Comparison of ENCODE assay signal across 8 cellular contexts in the genomic region with DNA sequence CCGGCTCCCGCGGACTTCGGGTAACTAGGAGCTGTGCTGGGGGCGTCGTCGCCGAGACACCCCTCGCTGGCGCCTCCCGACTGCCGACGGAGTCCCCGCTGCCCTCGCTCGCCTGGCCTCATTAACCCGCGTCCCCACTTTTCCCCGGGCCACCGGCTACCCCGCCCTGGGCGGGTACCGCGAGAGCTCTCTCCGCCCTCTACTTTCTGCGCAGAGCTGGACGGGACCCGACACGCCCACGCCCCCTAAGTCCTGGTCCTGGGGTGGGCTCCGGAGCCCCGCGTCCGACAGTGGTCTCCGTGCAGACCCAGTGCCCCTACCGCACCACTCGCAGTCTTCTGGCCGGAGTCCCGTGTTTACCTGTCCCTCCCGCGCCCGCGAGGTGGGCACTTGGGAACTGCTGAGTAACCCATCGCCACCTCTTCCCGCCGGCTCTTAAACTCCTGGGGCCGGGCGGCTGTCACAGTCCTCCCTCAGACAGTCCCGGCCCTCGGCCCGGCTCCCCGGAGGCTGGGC. TPM values are rescaled to one million over a fixed set of nuclear protein-coding genes. Genes with fewer than 3 reads are reported as not detected.
DNase-seq lines count a peak whose midpoint lies in the region; ATAC-seq and TF ChIP-seq lines count a peak whose summit lies in the region.

No MANE protein-coding gene starts in this region.

- H3K27ac ChIP-seq in HL-60 (replicated peaks) = peak overlapping the region; percentile 80
- H3K27ac ChIP-seq in RWPE1 = peak overlapping the region; percentile 99
- H3K27ac ChIP-seq in cardiac muscle cell = peak overlapping the region; percentile 54
- peak overlapping the region; percentile 59 for H3K27ac ChIP-seq in psoas muscle

- 1% methylated on average over 36 to 52 of the region's 52 CpGs for WGBS in psoas muscle, 3 donors

- H3K27ac Mint-ChIP-seq in activated naive CD4-positive, alpha-beta T cell treated with anti-CD3 and anti-CD28 coated beads for 36 hours = peak overlapping the region; percentile 99

- DNase-seq in GM10266 (ENCODE audit: extremely low spot score) (peak; percentile 78), HL-60 (ENCODE audit: low read depth in 1 of 2, low spot score in 1 of 2) (peak in 1 of 2 experiments; percentile 74), RWPE1 (ENCODE audit: low spot score) (no peak), cardiac muscle cell (ENCODE audit: low read depth in 1 of 2, low spot score in 1 of 2) (peak; percentile 61 to 77), psoas muscle (no peak), HCEC 1CT (no peak)
- DNase-seq in activated naive CD4-positive, alpha-beta T cell treated with anti-CD3 and anti-CD28 coated beads for 36 hours = peak; percentile 80

- peaks cover 43% of the 10 kb centered on the region for H3K4me1 Mint-ChIP-seq in activated naive CD4-positive, alpha-beta T cell treated with anti-CD3 and anti-CD28 coated beads for 36 hours (ENCODE audit: low read depth)

- H3K9me3 Mint-ChIP-seq in activated naive CD4-positive, alpha-beta T cell treated with anti-CD3 and anti-CD28 coated beads for 36 hours = no peaks in the 10 kb centered on the region

- intact Hi-C loops in activated naive CD4-positive, alpha-beta T cell treated with anti-CD3 and anti-CD28 coated beads for 36 hours (cut with micrococcal nuclease) = loop anchor here (2.0 to 10.0 kb wide), 4 partner anchors 36 to 838 kb away; a partner anchor contains a TSS
- intact Hi-C loops in psoas muscle (cut with DNase I) = loop anchor here (1.0 to 10.0 kb wide), 3 partner anchors 24 to 388 kb away; a partner anchor contains a TSS

- H3K36me3 ChIP-seq in cardiac muscle cell = peaks cover 14% of the 10 kb centered on the region
- H3K36me3 ChIP-seq in psoas muscle (ENCODE audit: insufficient read depth in 1 of 2, low read depth in 1 of 2) = peaks cover 0 to 36% of the 10 kb centered on the region in 2 donors

- H3K4me3 Mint-ChIP-seq in activated naive CD4-positive, alpha-beta T cell treated with anti-CD3 and anti-CD28 coated beads for 36 hours = peak overlapping the region; percentile 91

- H3K27me3 ChIP-seq in HL-60 (ENCODE audit: insufficient read depth, poor library complexity, severe bottlenecking) (no peaks in the 10 kb centered on the region), cardiac muscle cell (no peaks in the 10 kb centered on the region), psoas muscle (ENCODE audit: insufficient read depth in 3 of 3, low read length in 2 of 3) (no peaks in the 10 kb centered on the region)

- no peak for TF ChIP-seq CTCF in GM10266 (IDR thresholded peaks at IDR 0.05; ENCODE audit: control insufficient read depth, insufficient read depth, low read depth, missing control alignments)
- TF ChIP-seq CTCF in HL-60 (IDR thresholded peaks at IDR 0.05; ENCODE audit: insufficient read depth, low read length) = no peak
- TF ChIP-seq CTCF in RWPE1 (conservative IDR thresholded peaks at IDR 0.05; ENCODE audit: low read depth) = no peak
- no peak for TF ChIP-seq CTCF in cardiac muscle cell (IDR thresholded peaks at IDR 0.05; ENCODE audit: low read depth, low read length)
- no peak for TF ChIP-seq CTCF in psoas muscle (IDR thresholded peaks at IDR 0.05)

- POLR2A ChIA-PET in RWPE1 (lab: Yijun Ruan, JAX; ENCODE audit: low non-redundant PET) = interaction anchor here (0.5 to 5.5 kb wide), 7 partner anchors 18 to 223 kb away, joined by 3 to 95 read pairs (median 5); a partner anchor contains a TSS

- peaks cover 40% of the 10 kb centered on the region for H3K36me3 Mint-ChIP-seq in activated naive CD4-positive, alpha-beta T cell treated with anti-CD3 and anti-CD28 coated beads for 36 hours (ENCODE audit: low read depth)

- ATAC-seq in psoas muscle (peak; percentile 8 to 33 (median 8)), GM21529 (IDR thresholded peaks at IDR 0.05; ENCODE audit: unreplicated experiment) (no peak)

- CTCF ChIA-PET in RWPE1 (lab: Yijun Ruan, JAX) = interaction anchor here (0.5 to 5.6 kb wide), 24 partner anchors 9 to 386 kb away, joined by 3 to 249 read pairs (median 5); a partner anchor contains a TSS
- CTCF ChIA-PET in activated naive CD4-positive, alpha-beta T cell treated with anti-CD3 and anti-CD28 coated beads for 36 hours (lab: Charles Lee) = interaction anchor here (0.5 to 7.2 kb wide), 41 partner anchors 9 to 398 kb away, joined by 3 to 353 read pairs (median 5); a partner anchor contains a TSS

- H3K27me3 Mint-ChIP-seq in activated naive CD4-positive, alpha-beta T cell treated with anti-CD3 and anti-CD28 coated beads for 36 hours (ENCODE audit: low read depth) = no peaks in the 10 kb centered on the region

- H3K4me3 ChIP-seq in HL-60 (replicated peaks; ENCODE audit: insufficient read depth, low read length) (peak overlapping the region; percentile 68), cardiac muscle cell (peak overlapping the region; percentile 78), psoas muscle (peak overlapping the region; percentile 80)

- H3K9me3 ChIP-seq in cardiac muscle cell (ENCODE audit: low read depth) (no peaks in the 10 kb centered on the region), psoas muscle (no peaks in the 10 kb centered on the region)

- H3K4me1 ChIP-seq in cardiac muscle cell (ENCODE audit: low read depth) (no peaks in the 10 kb centered on the region), psoas muscle (peaks cover 32% of the 10 kb centered on the region)

RNA-seq across cellular contexts. Expression of a gene that starts 0.4 kb away (rescaled TPM):
- total RNA-seq in activated naive CD4-positive, alpha-beta T cell treated with anti-CD3 and anti-CD28 coated beads for 36 hours = 1 to 10 TPM; 4.0 to 4.6 TPM
- total RNA-seq in cardiac muscle cell (3.0 and 7.8 TPM in 2 replicates), psoas muscle (1 to 10 TPM in 1 of 4 donors, under 1 TPM in 2, not detected in 1; 0.77 to 1.9 (median 0.88) TPM)
- polyA plus RNA-seq in cardiac muscle cell (7.2 and 15.4 TPM in 2 replicates), psoas muscle (1 to 10 TPM in 2 of 3 donors, under 1 TPM in 1; 0.68 to 2.4 (median 1.3) TPM)

RNA-seq across cellular contexts. Expression of a gene that starts 2.1 kb away (rescaled TPM):
- 1 to 10 TPM; 3.1 to 3.2 TPM for total RNA-seq in activated naive CD4-positive, alpha-beta T cell treated with anti-CD3 and anti-CD28 coated beads for 36 hours
- 5.0 and 7.7 TPM in 2 replicates for total RNA-seq in cardiac muscle cell
- 9.0 and 13.6 TPM in 2 replicates for polyA plus RNA-seq in cardiac muscle cell
- 1 to 10 TPM in 2 of 4 donors, under 1 TPM in 2; 0.60 to 1.5 (median 0.92) TPM for total RNA-seq in psoas muscle
- polyA plus RNA-seq in psoas muscle = 1 to 10 TPM in 1 of 3 donors, under 1 TPM in 2; 0.21 to 1.1 (median 0.80) TPM

RNA-seq across cellular contexts. Expression of a gene that starts 6.7 kb away (rescaled TPM):
- total RNA-seq in activated naive CD4-positive, alpha-beta T cell treated with anti-CD3 and anti-CD28 coated beads for 36 hours = 1,000 to 10,000 TPM; 2,756 to 2,921 TPM
- total RNA-seq in cardiac muscle cell (332 and 489 TPM in 2 replicates), psoas muscle (1,000 to 10,000 TPM in 2 of 4 donors, 100 to 1,000 TPM in 2; 978 to 1,214 (median 1,068) TPM)
- polyA plus RNA-seq in cardiac muscle cell (944 and 1,028 TPM in 2 replicates), psoas muscle (1,000 to 10,000 TPM in 2 of 3 donors, 100 to 1,000 TPM in 1; 883 to 1,789 (median 1,153) TPM)

RNA-seq across cellular contexts. Expression of a gene that starts 8.8 kb away (rescaled TPM):
- total RNA-seq in activated naive CD4-positive, alpha-beta T cell treated with anti-CD3 and anti-CD28 coated beads for 36 hours = 10 to 100 TPM; 10.2 to 12.3 TPM
- total RNA-seq in cardiac muscle cell = 256 and 276 TPM in 2 replicates
- 177 and 186 TPM in 2 replicates for polyA plus RNA-seq in cardiac muscle cell
- 10 to 100 TPM in 1 of 4 donors, 1 to 10 TPM in 3; 7.8 to 12.2 (median 9.1) TPM for total RNA-seq in psoas muscle
- polyA plus RNA-seq in psoas muscle = 10 to 100 TPM in 2 of 3 donors, 1 to 10 TPM in 1; 9.1 to 21.0 (median 10.6) TPM

RNA-seq across cellular contexts. Expression of a gene that starts 14.8 kb away (rescaled TPM):
- 1 to 10 TPM; 2.1 to 3.1 TPM for total RNA-seq in activated naive CD4-positive, alpha-beta T cell treated with anti-CD3 and anti-CD28 coated beads for 36 hours
- total RNA-seq in cardiac muscle cell = 19.4 and 44.8 TPM in 2 replicates
- 7.8 and 11.1 TPM in 2 replicates for polyA plus RNA-seq in cardiac muscle cell
- total RNA-seq in psoas muscle = 1 to 10 TPM in 1 of 4 donors, under 1 TPM in 3; 0.21 to 1.1 (median 0.32) TPM
- polyA plus RNA-seq in psoas muscle = under 1 TPM; 0.32 to 0.51 (median 0.36) TPM

Comparison
In these comparisons a context has a peak if more than half of its experiments do, and no peak if none do; other contexts are left out.
1. DNase-seq: peak in GM10266 (single experiment), activated naive CD4-positive, alpha-beta T cell treated with anti-CD3 and anti-CD28 coated beads for 36 hours (single experiment) and cardiac muscle cell (2 of 2); none in RWPE1 (single experiment), psoas muscle (0 of 2) and HCEC 1CT (single experiment).
2. Peak in every context shown above with its lines, with median percentiles within 50 percentile points of each other: H3K27ac ChIP-seq and H3K4me3 ChIP-seq.